Comparison of ENCODE assay signal across 8 cellular contexts in the genomic region with DNA sequence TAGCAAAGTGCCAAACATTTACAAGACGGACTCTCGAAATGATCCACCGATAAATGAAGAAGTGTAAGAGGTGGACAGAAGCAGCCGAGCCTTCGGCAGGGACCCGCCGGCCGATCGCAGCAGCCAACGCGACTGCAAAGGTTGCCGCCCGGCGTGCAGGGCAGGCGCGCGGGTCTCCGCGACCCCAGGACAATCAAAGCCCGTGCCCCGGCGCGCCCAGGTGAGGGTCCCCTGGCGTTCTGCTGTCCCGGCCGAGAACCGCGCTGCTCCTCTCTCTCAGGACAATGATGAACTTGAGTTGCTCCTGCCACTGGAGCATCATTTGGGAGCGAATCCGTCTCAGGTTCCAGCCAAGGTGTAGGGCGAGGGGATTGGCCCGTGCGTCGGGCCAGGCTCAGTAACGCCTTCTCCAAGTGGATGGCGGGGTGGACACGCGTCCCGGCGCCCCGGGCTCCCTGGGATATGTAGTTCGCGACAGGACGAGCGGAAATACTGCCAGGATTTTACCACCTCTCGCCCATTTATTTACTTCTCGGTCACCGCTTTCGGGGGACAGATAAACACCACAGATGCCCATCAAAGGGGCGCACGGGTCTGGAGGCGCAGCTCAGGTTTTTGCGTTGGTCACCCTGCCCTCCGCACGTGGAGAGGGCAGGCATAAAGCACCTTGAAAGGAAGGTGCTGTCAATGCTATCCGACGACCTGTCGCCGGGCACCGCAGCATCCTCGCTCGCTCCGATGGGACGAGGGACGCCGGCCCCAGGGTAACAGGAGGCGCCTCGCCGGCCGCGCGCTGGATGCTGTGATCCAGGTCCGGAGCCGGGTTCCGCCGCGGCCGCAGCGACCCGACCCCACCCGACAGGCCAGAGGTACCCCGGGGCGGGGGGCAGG. TPM values are rescaled to one million over a fixed set of nuclear protein-coding genes. Genes with fewer than 3 reads are reported as not detected.
DNase-seq lines count a peak whose midpoint lies in the region; ATAC-seq, FAIRE-seq and TF ChIP-seq lines count a peak whose summit lies in the region.

A gene with protein sequence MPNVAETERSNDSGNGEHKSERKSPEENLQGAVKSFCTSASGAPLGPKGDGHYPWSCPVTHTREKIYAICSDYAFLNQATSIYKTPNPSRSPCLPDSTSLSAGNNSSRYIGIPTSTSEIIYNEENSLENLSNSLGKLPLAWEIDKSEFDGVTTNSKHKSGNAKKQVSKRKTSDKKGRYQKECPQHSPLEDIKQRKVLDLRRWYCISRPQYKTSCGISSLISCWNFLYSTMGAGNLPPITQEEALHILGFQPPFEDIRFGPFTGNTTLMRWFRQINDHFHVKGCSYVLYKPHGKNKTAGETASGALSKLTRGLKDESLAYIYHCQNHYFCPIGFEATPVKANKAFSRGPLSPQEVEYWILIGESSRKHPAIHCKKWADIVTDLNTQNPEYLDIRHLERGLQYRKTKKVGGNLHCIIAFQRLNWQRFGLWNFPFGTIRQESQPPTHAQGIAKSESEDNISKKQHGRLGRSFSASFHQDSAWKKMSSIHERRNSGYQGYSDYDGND (plus strand): TSS at position 467 of the 891 bp plus-strand sequence. CDS start 8,149 bp downstream, outside the sequence.
A gene (minus strand): TSS at position 324 of the 891 bp plus-strand sequence. CDS start 306 bp downstream, at position 18.

- ATAC-seq in HG02759 (IDR thresholded peaks at IDR 0.05; ENCODE audit: unreplicated experiment) (peak; percentile 78), heart left ventricle (peak; percentile 95 to 97 (median 96))

- H2AFZ ChIP-seq in parathyroid adenoma: peak within 1 kb of the TSS; percentile 89

- H3K79me2 ChIP-seq in parathyroid adenoma: peaks cover 3% of the 10 kb centered on the region

- DNase-seq in GM12891 (ENCODE audit: insufficient read length, low spot score) (peak; percentile 83), NCI-H1417 treated with DMSO at 0.1 percent for 48 hours (lab: John Stamatoyannopoulos, UW) (peak; percentile 64), T-helper 1 cell (peak; percentile 47 to 89 (median 58)), amniotic epithelial cell (ENCODE audit: low read depth) (peak; percentile 91), heart left ventricle (peak; percentile 91 to 94 (median 93)), urothelium cell line (ENCODE audit: low spot score) (peak; percentile 92)

- intact Hi-C loops in heart left ventricle (cut with DNase I): loop anchor here in 2 of 10 donors (1.0 to 2.0 kb wide), 3 partner anchors 24 to 202 kb away; a partner anchor contains a TSS

- H3K36me3 ChIP-seq in heart left ventricle: peaks cover 0 to 5% (median 0%) of the 10 kb centered on the region in 9 donors
- no peaks in the 10 kb centered on the region for H3K36me3 ChIP-seq in parathyroid adenoma (ENCODE audit: control insufficient read depth, insufficient read depth, low read length)

- H3K4me3 ChIP-seq in heart left ventricle (peak within 1 kb of the TSS; percentile 65 to 95 (median 82)), parathyroid adenoma (ENCODE audit: low read depth, low read length) (peak within 1 kb of the TSS; percentile 81)

- H3K9ac ChIP-seq in parathyroid adenoma: no peak within 1 kb of the TSS

- H3K27ac ChIP-seq in heart left ventricle (peak within 1 kb of the TSS; percentile 72 to 96 (median 91)), parathyroid adenoma (peak within 1 kb of the TSS; percentile 57)

- TF ChIP-seq POLR2A in GM12891 (IDR thresholded peaks at IDR 0.05; ENCODE audit: low read depth, low read length) (no peak), heart left ventricle (IDR thresholded peaks at IDR 0.05) (peak in 1 of 2 donors; percentile 56)

- TF ChIP-seq CTCF in heart left ventricle (IDR thresholded peaks at IDR 0.05): no peak
- TF ChIP-seq CTCF in parathyroid adenoma (IDR thresholded peaks at IDR 0.05): no peak

- WGBS in heart left ventricle, 4 donors: 0 to 1% (median 0%) methylated on average over 55 to 83 of the region's 83 CpGs

- H3K27me3 ChIP-seq in heart left ventricle: peaks cover 0 to 10% (median 0%) of the 10 kb centered on the region in 9 donors
- H3K27me3 ChIP-seq in parathyroid adenoma (ENCODE audit: control insufficient read depth, insufficient read depth, low read length): no peaks in the 10 kb centered on the region

- FAIRE-seq in GM12891 (lab: Jason Lieb, UNC): peak; percentile 92
- FAIRE-seq in urothelium cell line (lab: Jason Lieb, UNC): no peak

- H3K9me3 ChIP-seq in heart left ventricle: no peaks in the 10 kb centered on the region
- H3K9me3 ChIP-seq in parathyroid adenoma (ENCODE audit: control insufficient read depth, low read length): no peaks in the 10 kb centered on the region

- H3K4me1 ChIP-seq in heart left ventricle (peaks cover 0 to 44% (median 30%) of the 10 kb centered on the region in 12 donors), parathyroid adenoma (no peaks in the 10 kb centered on the region)

- H3K4me2 ChIP-seq in parathyroid adenoma (ENCODE audit: low read length): peak within 1 kb of the TSS; percentile 90

TF ChIP-seq in GM12891, 5 proteins besides CTCF, POLR2A, EP300 and RAD21:
- TF ChIP-seq PAX5 (IDR thresholded peaks at IDR 0.05; ENCODE audit: insufficient read depth, low read length, severe bottlenecking) (no peak), SPI1 (IDR thresholded peaks at IDR 0.05; ENCODE audit: low read depth, low read length) (no peak), TAF1 (IDR thresholded peaks at IDR 0.05; ENCODE audit: low read depth, low read length) (no peak), POU2F2 (IDR thresholded peaks at IDR 0.05; ENCODE audit: low read depth, low read length) (no peak), POLR2AphosphoS5 (IDR thresholded peaks at IDR 0.05; ENCODE audit: low read depth, low read length) (no peak)

RNA-seq across cellular contexts. Expression of the first gene that starts in this region (rescaled TPM):
- 8.1 TPM for polyA plus RNA-seq in GM12891 (2012; ENCODE audit: low read depth, missing spikeins)
- 10 to 100 TPM; 20.3 to 35.7 (median 24.7) TPM for total RNA-seq in heart left ventricle
- 10 to 100 TPM; 10.3 to 19.0 TPM for polyA plus RNA-seq in heart left ventricle

RNA-seq across cellular contexts. Expression of the second gene that starts in this region (rescaled TPM):
- polyA plus RNA-seq in GM12891 (2012; ENCODE audit: low read depth, missing spikeins): 1.2 TPM
- total RNA-seq in heart left ventricle: 1 to 10 TPM; 2.1 to 4.7 (median 2.6) TPM
- polyA plus RNA-seq in heart left ventricle: 1 to 10 TPM; 1.4 to 6.7 TPM

Comparison
In these comparisons a context has a peak if more than half of its experiments do, and no peak if none do; other contexts are left out.
1. Peak in every context shown above with its lines: DNase-seq, ATAC-seq, H3K4me3 ChIP-seq and H3K27ac ChIP-seq.